ENCODE assay signal across 25 cellular contexts in genomic region chr9:130288926-130289705, GRCh38. TPM values are rescaled to one million over a fixed set of nuclear protein-coding genes. Genes with fewer than 3 reads are reported as not detected.
DNase-seq lines count a peak whose midpoint lies in the region; FAIRE-seq and TF ChIP-seq lines count a peak whose summit lies in the region.
"Had no signal": no experiment of that assay in that cellular context is flagged by ENCODE, and none has a peak within 500 bp of the region (broad histone marks: within the 10 kb centered on the region; RNA-seq: fewer than 3 reads in every experiment).

No MANE protein-coding gene starts in this region.

- in situ Hi-C loops in transverse colon (cut with MboI; ENCODE audit: low pct_ligation_motif_present in 1 of 4, low pct_unique_long_range_greater_than_20kb in 1 of 4, low sequenced_read_pairs in 3 of 4) (no loop called here), mammary epithelial cell (cut with MboI; ENCODE audit: low sequenced_read_pairs in 2 of 2) (no loop called here)

- CTCF ChIA-PET in mammary epithelial cell (lab: Charles Lee; ENCODE audit: low non-redundant PET), result no interaction called here
- CTCF ChIA-PET in A673 (lab: Charles Lee), result no interaction called here

- H3K27me3 ChIP-seq in transverse colon, result peaks cover 20% of the 10 kb centered on the region
- peaks cover 15% of the 10 kb centered on the region for H3K27me3 ChIP-seq in mammary epithelial cell (ENCODE audit: insufficient read depth, low read length)
- H3K27me3 ChIP-seq in A673 (replicated peaks; ENCODE audit: insufficient read depth, low read depth, low read length, poor library complexity), result peaks cover 36% of the 10 kb centered on the region
- H3K27me3 ChIP-seq: gastroesophageal sphincter had no signal

- H3K4me1 ChIP-seq in kidney (ENCODE audit: control insufficient read depth in 1 of 2, insufficient read depth in 1 of 2, low read depth in 1 of 2, low read length in 2 of 2) (no peaks in the 10 kb centered on the region), transverse colon (peaks cover 0 to 24% (median 15%) of the 10 kb centered on the region in 4 donors), mammary epithelial cell (ENCODE audit: insufficient read depth, low read length) (no peaks in the 10 kb centered on the region), A673 (ENCODE audit: insufficient read depth, low read length, poor library complexity, severe bottlenecking) (no peaks in the 10 kb centered on the region)

- FAIRE-seq in kidney (lab: Jason Lieb, UNC), result no peak
- FAIRE-seq: colon, GM12878, urothelium cell line had no signal

- dilution Hi-C loops in mammary epithelial cell (cut with HindIII; ENCODE audit: low sequenced_read_pairs), result no loop called here

- TF ChIP-seq CTCF in kidney (IDR thresholded peaks at IDR 0.05; ENCODE audit: borderline replicate concordance, extremely low read depth, insufficient read depth), result no peak
- no peak for TF ChIP-seq CTCF in transverse colon (IDR thresholded peaks at IDR 0.05)
- no peak for TF ChIP-seq CTCF in mammary epithelial cell (conservative IDR thresholded peaks at IDR 0.05 in 1 of 2, IDR thresholded peaks at IDR 0.05 in 1 of 2; ENCODE audit: extremely low read depth in 1 of 2, insufficient read depth in 1 of 2, low read depth in 1 of 2, low read length in 2 of 2)
- TF ChIP-seq CTCF in A673 (conservative IDR thresholded peaks at IDR 0.05; ENCODE audit: low read depth, low read length), result no peak

- no peak for TF ChIP-seq EP300 in transverse colon (IDR thresholded peaks at IDR 0.05; ENCODE audit: low read depth)

- no peak overlapping the region for H3K4me2 ChIP-seq in mammary epithelial cell (ENCODE audit: insufficient read depth, low read depth, low read length)
- H3K4me2 ChIP-seq: KMS-11, PC-9, smooth muscle cell had no signal

- H3K4me3 ChIP-seq in kidney (ENCODE audit: low read length in 2 of 2) (no peak overlapping the region), transverse colon (no peak overlapping the region), mammary epithelial cell (replicated peaks in 1 of 3; ENCODE audit: insufficient read depth in 1 of 3, low read depth in 2 of 3, low read length in 3 of 3) (no peak overlapping the region), A673 (ENCODE audit: low read depth, low read length, poor library complexity, severe bottlenecking) (no peak overlapping the region)
- H3K4me3 ChIP-seq: gastroesophageal sphincter, GM12878, PC-9, smooth muscle cell had no signal

- H3K4me3 Mint-ChIP-seq in activated naive CD8-positive, alpha-beta T cell treated with anti-CD3 and anti-CD28 coated beads for 36 hours, result no peak overlapping the region
- H3K4me3 Mint-ChIP-seq: T-cell had no signal

- no peak for TF ChIP-seq POLR2A in transverse colon (IDR thresholded peaks at IDR 0.05)

- intact Hi-C loops in kidney (cut with DNase I) (no loop called here), transverse colon (cut with DNase I; ENCODE audit: low total_unique reads) (no loop called here), mammary epithelial cell (cut with micrococcal nuclease) (no loop called here), A673 (cut with micrococcal nuclease; ENCODE audit: unreplicated experiment) (no loop called here)

- H3K4me1 Mint-ChIP-seq in activated naive CD8-positive, alpha-beta T cell treated with anti-CD3 and anti-CD28 coated beads for 36 hours, result no peaks in the 10 kb centered on the region
- H3K4me1 Mint-ChIP-seq: T-cell had no signal

- peaks cover 24% of the 10 kb centered on the region for H3K27me3 Mint-ChIP-seq in activated naive CD8-positive, alpha-beta T cell treated with anti-CD3 and anti-CD28 coated beads for 36 hours

- peak; percentile 52 for DNase-seq in activated effector memory CD4-positive, alpha-beta T cell treated with anti-CD3 and anti-CD28 coated beads, Interleukin-2, amount 50 U/mL, for 16 hours
- no peak for DNase-seq in activated effector memory CD4-positive, alpha-beta T cell treated with Interleukin-2 at 50 U/mL for 16 hours
- DNase-seq in SK-N-DZ (ENCODE audit: low spot score) (peak; percentile 26), kidney (peak; percentile 62), transverse colon (no peak), mammary epithelial cell (no peak), A673 (ENCODE audit: low spot score) (no peak)
- DNase-seq in activated naive CD8-positive, alpha-beta T cell treated with anti-CD3 and anti-CD28 coated beads for 36 hours, result no peak
- DNase-seq: ACHN; activated naive CD4-positive, alpha-beta T cell treated with Interleukin-2 at 50 U/mL for 16 hours; COR-L47; effector CD8-positive, alpha-beta T cell; HCEC 1CT; NCI-H226; nucleus accumbens; PC-9; stimulated activated CD4-positive, alpha-beta T cell treated with anti-CD3 and anti-CD28 coated beads, Interleukin-2, amount 100 ng/mL, for 24 hours; T-cell had no signal

- H3K9ac ChIP-seq in kidney (ENCODE audit: low read length in 2 of 2) (no peak overlapping the region), mammary epithelial cell (ENCODE audit: insufficient read depth, low read length) (no peak overlapping the region)
- H3K9ac ChIP-seq: KMS-11 had no signal

- H4K20me1 ChIP-seq in mammary epithelial cell (ENCODE audit: insufficient read depth, low read length), result no peaks in the 10 kb centered on the region

- WGBS in transverse colon (ENCODE audit: low coverage in 1 of 2), 2 donors, result 40 to 50% methylated on average over 1 to 13 of the region's 13 CpGs
- 21% methylated on average over 9 of the region's 13 CpGs for WGBS in mammary epithelial cell (ENCODE audit: low coverage, missing lambda C conversion rate)

- POLR2A ChIA-PET in A673 (lab: Charles Lee; ENCODE audit: low non-redundant PET), result no interaction called here

- no peak overlapping the region for H2AFZ ChIP-seq in mammary epithelial cell (ENCODE audit: low read depth, low read length)
- H2AFZ ChIP-seq: PC-9 had no signal

- no peaks in the 10 kb centered on the region for H3K36me3 Mint-ChIP-seq in activated naive CD8-positive, alpha-beta T cell treated with anti-CD3 and anti-CD28 coated beads for 36 hours
- H3K36me3 Mint-ChIP-seq: T-cell had no signal

- H3K9me3 Mint-ChIP-seq in activated naive CD8-positive, alpha-beta T cell treated with anti-CD3 and anti-CD28 coated beads for 36 hours, result no peaks in the 10 kb centered on the region
- H3K9me3 Mint-ChIP-seq: T-cell had no signal

- H3K36me3 ChIP-seq in kidney (ENCODE audit: control insufficient read depth in 1 of 2, insufficient read depth in 2 of 2, low read length in 2 of 2), result no peaks in the 10 kb centered on the region
- H3K36me3 ChIP-seq in transverse colon, result no peaks in the 10 kb centered on the region
- no peaks in the 10 kb centered on the region for H3K36me3 ChIP-seq in mammary epithelial cell (ENCODE audit: insufficient read depth, low read length)
- no peaks in the 10 kb centered on the region for H3K36me3 ChIP-seq in A673 (ENCODE audit: insufficient read depth, low read length, poor library complexity, severe bottlenecking)

- no peaks in the 10 kb centered on the region for H3K79me2 ChIP-seq in mammary epithelial cell (ENCODE audit: insufficient read depth, low read length)

- H3K27ac ChIP-seq in kidney (ENCODE audit: low read depth in 2 of 2, low read length in 2 of 2) (no peak overlapping the region), transverse colon (peak overlapping the region; percentile 13 to 89 (median 70)), mammary epithelial cell (ENCODE audit: insufficient read depth, low read depth, low read length) (no peak overlapping the region), A673 (ENCODE audit: low read depth, low read length, poor library complexity, severe bottlenecking) (no peak overlapping the region)
- H3K27ac ChIP-seq: KMS-11, PC-9 had no signal

- H3K9me3 ChIP-seq in kidney (ENCODE audit: control insufficient read depth in 1 of 2, low read length in 2 of 2) (no peaks in the 10 kb centered on the region), transverse colon (no peaks in the 10 kb centered on the region), mammary epithelial cell (replicated peaks; ENCODE audit: insufficient read depth, low read length) (no peaks in the 10 kb centered on the region), A673 (ENCODE audit: low read depth, low read length, poor library complexity, severe bottlenecking) (no peaks in the 10 kb centered on the region)
- H3K9me3 ChIP-seq: gastroesophageal sphincter had no signal

- H3K27ac Mint-ChIP-seq in activated naive CD8-positive, alpha-beta T cell treated with anti-CD3 and anti-CD28 coated beads for 36 hours, result no peak overlapping the region
- H3K27ac Mint-ChIP-seq: T-cell had no signal

- BruUV-seq in mammary epithelial cell (replicated peaks; lab: Mats Ljungman, UMichigan), result no TSS peak
- no TSS peak for BruUV-seq in A673 (replicated peaks; lab: Mats Ljungman, UMichigan)

RNA-seq across cellular contexts. Expression of gene HMCN2, which starts 23.6 kb away (rescaled TPM):
- 9.8 and 11.5 TPM in 2 replicates for polyA plus RNA-seq in SK-N-DZ (2014; cell fraction: cytosol; rRNA removed)
- 86.4 and 102 TPM in 2 replicates for polyA plus RNA-seq in SK-N-DZ (2014; cell fraction: nucleus; rRNA removed)
- total RNA-seq in kidney (8.6 TPM), transverse colon (10 to 100 TPM in 3 of 4 donors, 1 to 10 TPM in 1; 7.8 to 40.0 (median 15.2) TPM), mammary epithelial cell (under 1 TPM; under 0.01 to 0.14 TPM), A673 (2021) (0.22 and 0.28 TPM in 2 replicates)
- polyA plus RNA-seq in kidney (ENCODE audit: insufficient read depth, low read depth, low replicate concordance) (0.99 TPM), mammary epithelial cell (0.05 TPM)
- polyA minus RNA-seq in mammary epithelial cell, result not detected
- total RNA-seq in activated naive CD8-positive, alpha-beta T cell treated with anti-CD3 and anti-CD28 coated beads for 36 hours, result not detected
- total RNA-seq: GM12878 had no signal
- polyA plus RNA-seq: BJ, smooth muscle cell had no signal

Comparison
In these comparisons a context has a peak if more than half of its experiments do, and no peak if none do; other contexts are left out.
1. DNase-seq: peak in activated effector memory CD4-positive, alpha-beta T cell treated with anti-CD3 and anti-CD28 coated beads, Interleukin-2, amount 50 U/mL, for 16 hours (single experiment), SK-N-DZ (single experiment) and kidney (single experiment); none in activated effector memory CD4-positive, alpha-beta T cell treated with Interleukin-2 at 50 U/mL for 16 hours (single experiment), transverse colon (single experiment), mammary epithelial cell (single experiment), activated naive CD8-positive, alpha-beta T cell treated with anti-CD3 and anti-CD28 coated beads for 36 hours (single experiment) and A673 (single experiment).
2. H3K27ac ChIP-seq: peak in transverse colon (4 of 4); none in kidney (0 of 2), mammary epithelial cell (single experiment) and A673 (single experiment).